Comparison of ENCODE assay signal across 8 cellular contexts in the genomic region with DNA sequence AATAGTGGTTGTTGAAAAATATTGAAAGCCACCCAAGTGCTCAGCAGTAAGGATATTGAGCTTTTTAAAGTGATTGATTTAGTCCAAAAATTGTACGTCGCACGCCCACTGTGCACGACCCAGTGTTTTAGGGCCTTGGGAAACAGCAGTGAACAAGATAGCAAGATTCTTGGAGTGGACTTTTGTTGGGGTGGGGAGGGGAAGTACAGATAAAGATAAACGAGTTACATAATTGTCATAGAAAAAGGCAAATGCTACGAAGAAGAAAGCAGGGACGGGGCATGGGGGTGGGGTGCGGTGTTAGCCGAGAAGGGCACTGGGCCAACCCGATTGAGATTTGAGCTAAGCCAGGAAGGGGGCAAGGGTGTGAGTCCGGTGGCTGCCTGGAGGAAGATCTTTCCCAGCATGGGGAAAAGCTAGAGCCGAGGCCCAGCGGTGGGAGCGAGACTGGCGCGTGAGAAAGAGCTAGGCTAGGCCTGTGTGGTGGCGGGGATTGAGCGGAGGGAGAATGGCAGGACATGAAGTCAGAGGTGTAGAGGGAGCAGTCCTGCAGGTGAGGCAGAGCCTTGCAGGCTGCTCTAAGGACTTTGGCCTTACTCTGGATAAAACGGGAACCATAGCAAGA. TPM values are rescaled to one million over a fixed set of nuclear protein-coding genes. Genes with fewer than 3 reads are reported as not detected.
DNase-seq lines count a peak whose midpoint lies in the region; FAIRE-seq and TF ChIP-seq lines count a peak whose summit lies in the region.

No MANE protein-coding gene starts in this region.

- H3K36me3 Mint-ChIP-seq in astrocyte (ENCODE audit: low read depth, unreplicated experiment): peaks cover 11% of the 10 kb centered on the region

- POLR2A ChIA-PET in HEK293 (lab: Yijun Ruan, JAX): interaction anchor here (0.7 to 1.7 kb wide), 5 partner anchors 51 to 709 kb away, joined by 3 to 7 read pairs (median 3); partner anchors contain the start of gene ARF4

- DNase-seq in ELR (ENCODE audit: low read depth) (peak; percentile 63), RCC 7860 (ENCODE audit: low spot score) (peak; percentile 26), astrocyte (ENCODE audit: low read depth) (peak; percentile 26), NCI-H1092 (lab: John Stamatoyannopoulos, UW) (no peak)
- no peak for DNase-seq in effector CD4-positive, alpha-beta T cell

- H3K9me3 ChIP-seq in HEK293 (ENCODE audit: control insufficient read depth, insufficient read depth, low read depth, low read length): no peaks in the 10 kb centered on the region
- no peaks in the 10 kb centered on the region for H3K9me3 ChIP-seq in astrocyte (ENCODE audit: insufficient read depth, low read depth, low read length)
- no peaks in the 10 kb centered on the region for H3K9me3 ChIP-seq in iPS-18a (ENCODE audit: control insufficient read depth, low read depth, low read length)
- no peaks in the 10 kb centered on the region for H3K9me3 ChIP-seq in skeletal muscle tissue (ENCODE audit: control insufficient read depth in 3 of 3, low read length in 3 of 3)

- peak overlapping the region; percentile 90 for H3K4me3 ChIP-seq in HEK293 (ENCODE audit: low read depth, low read length)
- H3K4me3 ChIP-seq in astrocyte (ENCODE audit: insufficient read depth, low read depth, low read length): peak overlapping the region; percentile 96
- peak overlapping the region; percentile 100 for H3K4me3 ChIP-seq in iPS-18a (ENCODE audit: low read length)
- H3K4me3 ChIP-seq in skeletal muscle tissue (ENCODE audit: low read length in 3 of 3): peak overlapping the region; percentile 92 to 94 (median 92)

- FAIRE-seq in RCC 7860 (lab: Jason Lieb, UNC) (no peak), astrocyte (lab: Jason Lieb, UNC) (no peak)

- H3K4me1 Mint-ChIP-seq in astrocyte (ENCODE audit: low read depth, unreplicated experiment): peaks cover 8% of the 10 kb centered on the region

- peak overlapping the region; percentile 94 for H3K4me2 ChIP-seq in astrocyte (ENCODE audit: low read length)

- peaks cover 18 to 41% of the 10 kb centered on the region in 2 experiments for H3K36me3 ChIP-seq in HEK293 (ENCODE audit: control insufficient read depth in 2 of 2, insufficient read depth in 1 of 2, low read length in 2 of 2)
- H3K36me3 ChIP-seq in astrocyte (ENCODE audit: insufficient read depth, low read length): peaks cover 11% of the 10 kb centered on the region
- H3K36me3 ChIP-seq in iPS-18a (ENCODE audit: control insufficient read depth, low read depth, low read length): peaks cover 20% of the 10 kb centered on the region
- peaks cover 9 to 12% (median 12%) of the 10 kb centered on the region in 3 donors for H3K36me3 ChIP-seq in skeletal muscle tissue (ENCODE audit: control insufficient read depth in 3 of 3, insufficient read depth in 3 of 3, low read length in 3 of 3)

- H3K27ac ChIP-seq in HEK293 (ENCODE audit: extremely low read depth, low read depth, low read length) (peak overlapping the region; percentile 76), astrocyte (ENCODE audit: low read depth, low read length) (peak overlapping the region; percentile 99), iPS-18a (ENCODE audit: low read length) (peak overlapping the region; percentile 97), skeletal muscle tissue (ENCODE audit: low read depth, low read length) (peak overlapping the region; percentile 98)

- H3K27me3 Mint-ChIP-seq in astrocyte (ENCODE audit: low read depth, unreplicated experiment): peaks cover 12% of the 10 kb centered on the region

- H3K9ac ChIP-seq in astrocyte (ENCODE audit: low read length): peak overlapping the region; percentile 98
- H3K9ac ChIP-seq in iPS-18a (ENCODE audit: low read length): peak overlapping the region; percentile 99
- H3K9ac ChIP-seq in skeletal muscle tissue (ENCODE audit: low read depth in 1 of 3, low read length in 3 of 3): peak overlapping the region; percentile 91 to 100 (median 99)

- peaks cover 6% of the 10 kb centered on the region for H3K9me3 Mint-ChIP-seq in astrocyte (ENCODE audit: unreplicated experiment)

- peaks cover 41% of the 10 kb centered on the region for H4K20me1 ChIP-seq in astrocyte (ENCODE audit: insufficient read depth, low read length)

- no peaks in the 10 kb centered on the region for H3K4me1 ChIP-seq in HEK293 (ENCODE audit: control insufficient read depth, insufficient read depth, low read length)
- H3K4me1 ChIP-seq in astrocyte (ENCODE audit: insufficient read depth, low read length): peaks cover 8% of the 10 kb centered on the region
- H3K4me1 ChIP-seq in iPS-18a (ENCODE audit: control insufficient read depth, low read depth, low read length): peaks cover 3% of the 10 kb centered on the region
- peaks cover 20 to 30% (median 25%) of the 10 kb centered on the region in 3 donors for H3K4me1 ChIP-seq in skeletal muscle tissue (ENCODE audit: control insufficient read depth in 3 of 3, insufficient read depth in 3 of 3, low read length in 3 of 3)

- H3K79me2 ChIP-seq in astrocyte (ENCODE audit: insufficient read depth, low read length): peaks cover 54% of the 10 kb centered on the region

- peak; percentile 68 for TF ChIP-seq CTCF in HEK293 (tag by site-specific recombination; IDR thresholded peaks at IDR 0.05)
- no peak for TF ChIP-seq CTCF in astrocyte (IDR thresholded peaks at IDR 0.05; ENCODE audit: insufficient read depth, low read depth, low read length)

- H3K27me3 ChIP-seq in astrocyte (ENCODE audit: insufficient read depth, low read length): peaks cover 7% of the 10 kb centered on the region
- no peaks in the 10 kb centered on the region for H3K27me3 ChIP-seq in iPS-18a (ENCODE audit: control insufficient read depth, insufficient read depth, low read length)
- no peaks in the 10 kb centered on the region for H3K27me3 ChIP-seq in skeletal muscle tissue (ENCODE audit: control insufficient read depth in 3 of 3, insufficient read depth in 3 of 3, low read length in 3 of 3)

- peak overlapping the region; percentile 99 for H3K27ac Mint-ChIP-seq in astrocyte (ENCODE audit: unreplicated experiment)

- peak overlapping the region; percentile 97 for H2AFZ ChIP-seq in astrocyte (ENCODE audit: low read depth, low read length)

- peak overlapping the region; percentile 99 for H3K4me3 Mint-ChIP-seq in astrocyte (ENCODE audit: unreplicated experiment)

- CTCF ChIA-PET in HEK293 (lab: Yijun Ruan, JAX): interaction anchor here (0.6 to 2.6 kb wide), 30 partner anchors 7 to 1668 kb away, joined by 3 to 16 read pairs (median 4); partner anchors contain the start of gene PXK

TF ChIP-seq in HEK293, 187 proteins besides CTCF, POLR2A, EP300 and RAD21 (continues in another document):
- TF ChIP-seq ZBTB1 (tag by site-specific recombination; IDR thresholded peaks at IDR 0.05) (no peak), FEZF1 (tag by site-specific recombination; IDR thresholded peaks at IDR 0.05) (no peak), ZNF518A (tag by site-specific recombination; conservative IDR thresholded peaks at IDR 0.05; ENCODE audit: low read depth) (no peak), GLIS1 (tag by site-specific recombination; IDR thresholded peaks at IDR 0.05) (no peak), ZNF335 (tag by site-specific recombination; conservative IDR thresholded peaks at IDR 0.05) (peak; percentile 39; the same call in 1 of the 2 replicates), HOXC10 (CRISPR knock-in tag; IDR thresholded peaks at IDR 0.05) (no peak), ZNF660 (tag by site-specific recombination; IDR thresholded peaks at IDR 0.05) (no peak), ZNF776 (tag by site-specific recombination; IDR thresholded peaks at IDR 0.05; ENCODE audit: borderline replicate concordance) (no peak)

RNA-seq across cellular contexts. Expression of gene HTD2, which starts 0.5 kb away (rescaled TPM):
- total RNA-seq in astrocyte (7.3 and 7.7 TPM in 2 replicates), skeletal muscle tissue (5.7 TPM)

RNA-seq across cellular contexts. Expression of gene RPP14, which starts 0.7 kb away (rescaled TPM):
- total RNA-seq in astrocyte (19.0 and 22.2 TPM in 2 replicates), skeletal muscle tissue (20.4 TPM)

RNA-seq across cellular contexts. Expression of gene PXK, which starts 25.9 kb away (rescaled TPM):
- total RNA-seq in astrocyte (10.3 and 10.5 TPM in 2 replicates), skeletal muscle tissue (16.2 TPM)

Comparison
In these comparisons a context has a peak if more than half of its experiments do, and no peak if none do; other contexts are left out.
1. DNase-seq: peak in ELR (single experiment), RCC 7860 (single experiment) and astrocyte (single experiment); none in NCI-H1092 (single experiment) and effector CD4-positive, alpha-beta T cell (single experiment).
2. Peak in every context shown above with its lines, with median percentiles within 50 percentile points of each other: H3K27ac ChIP-seq, H3K4me3 ChIP-seq and H3K9ac ChIP-seq.